ENCODE assay signal across 8 cellular contexts in the genomic region with DNA sequence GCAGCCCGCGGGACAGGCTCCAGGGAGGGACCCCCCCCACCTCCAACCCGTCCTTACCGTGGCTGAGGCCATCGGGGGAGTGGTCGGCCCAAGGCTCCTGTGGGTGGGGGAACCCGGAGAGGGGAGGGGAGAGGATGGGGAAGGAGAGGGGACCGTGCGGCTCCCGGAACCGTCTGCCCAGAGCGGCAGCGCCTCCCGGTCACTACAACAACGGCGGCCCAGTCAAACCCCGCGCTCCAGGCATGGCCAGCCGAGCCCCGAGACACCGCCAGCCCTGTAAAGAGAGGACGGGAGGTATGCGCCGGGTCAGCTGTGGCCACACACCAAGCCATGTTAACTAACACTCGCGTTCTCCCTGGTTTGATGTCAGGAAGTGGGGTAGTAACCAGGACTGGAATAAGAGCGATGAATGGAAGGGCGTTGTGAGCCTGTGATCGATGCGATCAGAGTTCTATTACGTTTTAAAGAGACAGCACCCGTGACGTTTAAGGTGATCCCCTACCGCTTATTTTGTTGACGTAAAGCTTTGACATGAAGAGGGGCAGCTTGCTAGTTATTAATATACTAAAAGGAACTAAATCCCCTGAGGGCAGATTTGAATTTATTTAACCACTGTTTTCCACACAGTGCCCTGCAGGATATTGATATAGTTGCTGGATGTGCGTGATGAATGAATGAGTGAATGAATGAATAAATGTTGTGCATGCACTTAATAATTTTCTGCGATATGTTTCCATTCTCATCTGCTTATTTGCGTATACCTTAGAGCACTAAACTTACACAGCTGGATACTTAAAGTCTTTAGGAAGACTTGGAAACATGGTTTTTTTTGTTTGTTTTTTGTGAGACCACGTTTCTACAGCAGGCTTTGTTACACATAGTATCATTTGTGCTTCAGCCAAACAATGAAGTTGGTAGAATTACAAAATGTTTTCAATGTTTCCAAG. TPM values are rescaled to one million over a fixed set of nuclear protein-coding genes. Genes with fewer than 3 reads are reported as not detected.
DNase-seq lines count a peak whose midpoint lies in the region; ATAC-seq and TF ChIP-seq lines count a peak whose summit lies in the region.

Gene POC1B (minus strand): TSS at position 224 of the 947 bp plus-strand sequence. CDS start 152 bp downstream, at position 72.

- H3K36me3 ChIP-seq in BLaER1 (peaks cover 18% of the 10 kb centered on the region), colonic mucosa (no peaks in the 10 kb centered on the region)

- peaks cover 16% of the 10 kb centered on the region for H4K20me1 ChIP-seq in BLaER1

- H3K4me3 ChIP-seq in BLaER1 = peak within 1 kb of the TSS; percentile 98
- peak within 1 kb of the TSS; percentile 92 for H3K4me3 ChIP-seq in colonic mucosa

- ATAC-seq in GM19351 (IDR thresholded peaks at IDR 0.05; ENCODE audit: unreplicated experiment) (peak; percentile 65), HG03469 (IDR thresholded peaks at IDR 0.05; ENCODE audit: unreplicated experiment) (peak; percentile 37)

- H3K27me3 ChIP-seq in BLaER1 (no peaks in the 10 kb centered on the region), colonic mucosa (no peaks in the 10 kb centered on the region)

- DNase-seq in NCI-H524 treated with DMSO at 0.1 percent for 48 hours (lab: John Stamatoyannopoulos, UW) (peak; percentile 84), colonic mucosa (peak; percentile 86), kidney tubule cell (ENCODE audit: low spot score) (peak; percentile 89)
- DNase-seq in activated CD4-positive, alpha-beta T cell treated with anti-CD3 and anti-CD28 coated beads for 48 hours = peak; percentile 81
- DNase-seq in stimulated activated CD4-positive, alpha-beta T cell treated with anti-CD3 and anti-CD28 coated beads, Interleukin-1b, Interleukin-23, amount 100 ng/mL, for 24 hours (ENCODE audit: low read depth in 4 of 4, low spot score in 1 of 4) = peak; percentile 34 to 63 (median 60)

- H3K9ac ChIP-seq in BLaER1 (peak within 1 kb of the TSS; percentile 92), colonic mucosa (ENCODE audit: low read depth in 2 of 2, low read length in 2 of 2) (peak within 1 kb of the TSS; percentile 78 to 99)

- H3K4me1 ChIP-seq in BLaER1 = peaks cover 44% of the 10 kb centered on the region
- H3K4me1 ChIP-seq in colonic mucosa = peaks cover 7% of the 10 kb centered on the region

- peak within 1 kb of the TSS; percentile 97 for H3K4me2 ChIP-seq in BLaER1

- TF ChIP-seq CTCF in colonic mucosa (IDR thresholded peaks at IDR 0.05) = no peak

- intact Hi-C loops in colonic mucosa (cut with DNase I) = loop anchor here (2.0 to 10.0 kb wide), 4 partner anchors 55 to 961 kb away; partner anchors contain the start of gene DUSP6

- peak within 1 kb of the TSS; percentile 85 for H3K27ac ChIP-seq in BLaER1
- H3K27ac ChIP-seq in colonic mucosa = peak within 1 kb of the TSS; percentile 96

- H3K9me3 ChIP-seq in BLaER1 (no peaks in the 10 kb centered on the region), colonic mucosa (no peaks in the 10 kb centered on the region)

RNA-seq across cellular contexts. Expression of gene POC1B, which starts in this region (rescaled TPM):
- 10 to 100 TPM; 31.4 to 32.0 TPM for total RNA-seq in colonic mucosa

Comparison
In these comparisons a context has a peak if more than half of its experiments do, and no peak if none do; other contexts are left out.
1. Peak in every context shown above with its lines: DNase-seq, ATAC-seq, H3K4me3 ChIP-seq and H3K27ac ChIP-seq.